Comparison of ENCODE assay signal across 11 cellular contexts in genomic region chr3:149373235-149374125, GRCh38. TPM values are rescaled to one million over a fixed set of nuclear protein-coding genes. Genes with fewer than 3 reads are reported as not detected.
DNase-seq lines count a peak whose midpoint lies in the region; ATAC-seq and TF ChIP-seq lines count a peak whose summit lies in the region.
"Had no signal": no experiment of that assay in that cellular context is flagged by ENCODE, and none has a peak within 500 bp of the region (broad histone marks: within the 10 kb centered on the region; RNA-seq: fewer than 3 reads in every experiment).

No MANE protein-coding gene starts in this region.

- peaks cover 48% of the 10 kb centered on the region for H3K4me1 ChIP-seq in mucosa of descending colon (ENCODE audit: low read depth)

- TF ChIP-seq CTCF in AG10803 (conservative IDR thresholded peaks at IDR 0.05; ENCODE audit: low read length) = no peak
- TF ChIP-seq CTCF in choroid plexus epithelial cell (conservative IDR thresholded peaks at IDR 0.05; ENCODE audit: low read depth, low read length) = no peak
- TF ChIP-seq CTCF in mucosa of descending colon (IDR thresholded peaks at IDR 0.05) = no peak

- no peaks in the 10 kb centered on the region for H3K36me3 ChIP-seq in mucosa of descending colon (ENCODE audit: low read depth)

- peak; percentile 15 for ATAC-seq in mucosa of descending colon
- no peak for ATAC-seq in GM18520 (IDR thresholded peaks at IDR 0.05; ENCODE audit: unreplicated experiment)

- no peaks in the 10 kb centered on the region for H3K9me3 ChIP-seq in mucosa of descending colon

- H3K4me3 ChIP-seq in AG10803 (ENCODE audit: low read length) = no peak overlapping the region
- H3K4me3 ChIP-seq in choroid plexus epithelial cell (ENCODE audit: low read depth, low read length) = no peak overlapping the region
- H3K4me3 ChIP-seq in mucosa of descending colon = no peak overlapping the region

- intact Hi-C loops in mucosa of descending colon (cut with DNase I, micrococcal nuclease) = no loop called here

- DNase-seq in AG10803 (ENCODE audit: low read depth) (peak; percentile 93), MV-4-11 (lab: John Stamatoyannopoulos, UW) (peak; percentile 90), choroid plexus epithelial cell (ENCODE audit: low read depth) (peak; percentile 87), mucosa of descending colon (no peak), NCI-H446 (lab: John Stamatoyannopoulos, UW) (no peak), iPS-NIHi7 (ENCODE audit: extremely low spot score) (no peak), NCI-H146 treated with DMSO at 0.1 percent for 48 hours (lab: John Stamatoyannopoulos, UW; ENCODE audit: unreplicated experiment) (no peak)
- DNase-seq: activated CD4-positive, alpha-beta T cell treated with anti-CD3 and anti-CD28 coated beads, Interleukin-2, amount 50 U/mL, for 4 hours; CD4-positive, CD25-positive, alpha-beta regulatory T cell; NCI-H187 treated with DMSO at 0.1 percent for 48 hours had no signal

RNA-seq across cellular contexts. Expression of gene TM4SF1, which starts 4.0 kb away (rescaled TPM):
- 10 to 100 TPM; 22.7 to 87.8 (median 24.9) TPM for total RNA-seq in mucosa of descending colon

RNA-seq across cellular contexts. Expression of gene TM4SF18, which starts 40.0 kb away (rescaled TPM):
- total RNA-seq in mucosa of descending colon = 1 to 10 TPM; 1.9 to 2.4 (median 2.2) TPM
- total RNA-seq: CD4-positive, CD25-positive, alpha-beta regulatory T cell had no signal

Comparison
In these comparisons a context has a peak if more than half of its experiments do, and no peak if none do; other contexts are left out.
1. DNase-seq: peak in AG10803 (single experiment), MV-4-11 (single experiment) and choroid plexus epithelial cell (single experiment); none in mucosa of descending colon (0 of 3), NCI-H446 (0 of 2), iPS-NIHi7 (single experiment) and NCI-H146 treated with DMSO at 0.1 percent for 48 hours (single experiment).